ENCODE assay signal across 32 cellular contexts in genomic region chr3:118941236-118941635, GRCh38.
"Had no signal": no experiment of that assay in that cellular context is flagged by ENCODE, and none has a peak within 500 bp of the region (broad histone marks: within the 10 kb centered on the region; RNA-seq: fewer than 3 reads in every experiment).

No MANE protein-coding gene starts in this region.

- DNase-seq: activated B cell treated with CpG ODN at 0.5 μM for 24 hours; activated CD4-positive, alpha-beta T cell treated with anti-CD3 and anti-CD28 coated beads for 48 hours; activated CD4-positive, alpha-beta T cell treated with anti-CD3 and anti-CD28 coated beads, Interleukin-2, amount 50 U/mL, for 1 hour; activated CD4-positive, alpha-beta T cell treated with anti-CD3 and anti-CD28 coated beads, Interleukin-2, amount 50 U/mL, for 48 hours; activated CD8-positive, alpha-beta T cell treated with anti-CD3 and anti-CD28 coated beads, Interleukin-2, amount 10 ng/mL, durations not matched to agents 7 days and 5 days; activated effector memory CD4-positive, alpha-beta T cell treated with anti-CD3 and anti-CD28 coated beads, Interleukin-2, amount 50 U/mL, for 16 hours; activated naive CD4-positive, alpha-beta T cell treated with anti-CD3 and anti-CD28 coated beads for 36 hours; activated naive CD8-positive, alpha-beta T cell treated with anti-CD3 and anti-CD28 coated beads for 36 hours; activated naive CD8-positive, alpha-beta T cell treated with anti-CD3 and anti-CD28 coated beads, Interleukin-2, amount 50 U/mL, for 24 hours; activated T-cell treated with anti-CD3 and anti-CD28 coated beads, Interleukin-2, amount 50 U/mL, for 4 hours; adrenal gland; amygdala; aorta; body of pancreas; caudate nucleus; dorsolateral prefrontal cortex; effector memory CD4-positive, alpha-beta T cell; endodermal cell; foreskin fibroblast; gastrocnemius medialis; glutamatergic neuron; heart left ventricle; T-helper 17 cell; T1000; WERI-Rb-1 had no signal

- H3K27me3 Mint-ChIP-seq: activated naive CD4-positive, alpha-beta T cell treated with anti-CD3 and anti-CD28 coated beads, Interleukin-2, amount 50 U/mL, for 24 hours; activated naive CD8-positive, alpha-beta T cell treated with anti-CD3 and anti-CD28 coated beads for 36 hours; activated naive CD8-positive, alpha-beta T cell treated with anti-CD3 and anti-CD28 coated beads, Interleukin-2, amount 50 U/mL, for 24 hours; dendritic cell treated with granulocyte-macrophage colony-stimulating factor and Interleukin-4, amounts not matched to agents 40 ng/mL and 50 ng/mL, for 4 days; T-helper 17 cell had no signal

- H3K9me3 ChIP-seq: body of pancreas, gastrocnemius medialis had no signal

- H3K4me1 ChIP-seq: adrenal gland, body of pancreas had no signal

- H3K36me3 Mint-ChIP-seq: activated naive CD8-positive, alpha-beta T cell treated with anti-CD3 and anti-CD28 coated beads for 36 hours had no signal

- H3K27ac Mint-ChIP-seq: activated B cell treated with CpG ODN at 0.5 μM for 24 hours; activated CD8-positive, alpha-beta T cell treated with anti-CD3 and anti-CD28 coated beads, Interleukin-2, amount 10 ng/mL, durations not matched to agents 7 days and 5 days; activated naive CD4-positive, alpha-beta T cell treated with anti-CD3 and anti-CD28 coated beads for 36 hours; activated naive CD4-positive, alpha-beta T cell treated with anti-CD3 and anti-CD28 coated beads, Interleukin-2, amount 50 U/mL, for 24 hours; activated naive CD8-positive, alpha-beta T cell treated with anti-CD3 and anti-CD28 coated beads for 36 hours; activated naive CD8-positive, alpha-beta T cell treated with anti-CD3 and anti-CD28 coated beads, Interleukin-2, amount 50 U/mL, for 24 hours; activated T-helper 2 cell treated with anti-CD3 and anti-CD28 coated beads, Interferon-gamma antibody, Interleukin-2, Interleukin-4, amounts not matched to agents 10 μg/mL and 5 μg/mL and 100 μg/mL, durations not matched to agents 14 hours and 24 hours and 36 hours; dendritic cell treated with granulocyte-macrophage colony-stimulating factor and Interleukin-4, amounts not matched to agents 40 ng/mL and 50 ng/mL, for 4 days; endodermal cell; T-helper 17 cell; T-helper 2 cell treated with Interferon-gamma antibody and Interleukin-4, amounts not matched to agents 5 μg/mL and 100 μg/mL, for 36 hours had no signal

- H3K9me3 Mint-ChIP-seq: activated B cell treated with CpG ODN at 0.5 μM for 24 hours; activated naive CD4-positive, alpha-beta T cell treated with anti-CD3 and anti-CD28 coated beads for 36 hours; activated naive CD4-positive, alpha-beta T cell treated with anti-CD3 and anti-CD28 coated beads, Interleukin-2, amount 50 U/mL, for 24 hours; activated naive CD8-positive, alpha-beta T cell treated with anti-CD3 and anti-CD28 coated beads for 36 hours; activated T-helper 2 cell treated with anti-CD3 and anti-CD28 coated beads, Interferon-gamma antibody, Interleukin-2, Interleukin-4, amounts not matched to agents 10 μg/mL and 5 μg/mL and 100 μg/mL, durations not matched to agents 14 hours and 24 hours and 36 hours; dendritic cell treated with granulocyte-macrophage colony-stimulating factor and Interleukin-4, amounts not matched to agents 40 ng/mL and 50 ng/mL, for 4 days; T-helper 2 cell treated with Interferon-gamma antibody and Interleukin-4, amounts not matched to agents 5 μg/mL and 100 μg/mL, for 36 hours had no signal

- ATAC-seq: activated CD4-positive, CD25-positive, alpha-beta regulatory T cell treated with anti-CD3 and anti-CD28 coated beads, Interleukin-2, amount 50 U/mL, for 24 hours; activated CD8-positive, alpha-beta T cell treated with anti-CD3 and anti-CD28 coated beads, Interleukin-2, amount 10 ng/mL, durations not matched to agents 7 days and 5 days; activated naive CD8-positive, alpha-beta T cell treated with anti-CD3 and anti-CD28 coated beads, Interleukin-2, amount 50 U/mL, for 24 hours; body of pancreas; esophagus mucosa; gastrocnemius medialis; heart left ventricle; T-helper 17 cell had no signal

- H3K36me3 ChIP-seq: adrenal gland, gastrocnemius medialis, heart left ventricle, WERI-Rb-1 had no signal

- H3K4me3 Mint-ChIP-seq: activated B cell treated with CpG ODN at 0.5 μM for 24 hours; activated CD8-positive, alpha-beta T cell treated with anti-CD3 and anti-CD28 coated beads, Interleukin-2, amount 10 ng/mL, durations not matched to agents 7 days and 5 days; activated naive CD4-positive, alpha-beta T cell treated with anti-CD3 and anti-CD28 coated beads for 36 hours; activated naive CD4-positive, alpha-beta T cell treated with anti-CD3 and anti-CD28 coated beads, Interleukin-2, amount 50 U/mL, for 24 hours; activated naive CD8-positive, alpha-beta T cell treated with anti-CD3 and anti-CD28 coated beads for 36 hours; activated naive CD8-positive, alpha-beta T cell treated with anti-CD3 and anti-CD28 coated beads, Interleukin-2, amount 50 U/mL, for 24 hours; activated T-cell treated with anti-CD3 and anti-CD28 coated beads, Interleukin-2, amount 50 U/mL, for 4 hours; dendritic cell treated with granulocyte-macrophage colony-stimulating factor and Interleukin-4, amounts not matched to agents 40 ng/mL and 50 ng/mL, for 4 days; endodermal cell; T-helper 17 cell; T-helper 2 cell treated with Interferon-gamma antibody and Interleukin-4, amounts not matched to agents 5 μg/mL and 100 μg/mL, for 36 hours had no signal

- H3K4me3 ChIP-seq: adrenal gland, body of pancreas, coronary artery, dorsolateral prefrontal cortex, gastrocnemius medialis, heart left ventricle had no signal

- H3K27me3 ChIP-seq: adrenal gland, body of pancreas, dorsolateral prefrontal cortex, gastrocnemius medialis, heart left ventricle had no signal

- H3K4me1 Mint-ChIP-seq: activated B cell treated with CpG ODN at 0.5 μM for 24 hours had no signal

- H3K27ac ChIP-seq: adrenal gland, body of pancreas, coronary artery, heart left ventricle, WERI-Rb-1 had no signal
